1 cellular context compared by ENCODE assay signal in the genomic region with DNA sequence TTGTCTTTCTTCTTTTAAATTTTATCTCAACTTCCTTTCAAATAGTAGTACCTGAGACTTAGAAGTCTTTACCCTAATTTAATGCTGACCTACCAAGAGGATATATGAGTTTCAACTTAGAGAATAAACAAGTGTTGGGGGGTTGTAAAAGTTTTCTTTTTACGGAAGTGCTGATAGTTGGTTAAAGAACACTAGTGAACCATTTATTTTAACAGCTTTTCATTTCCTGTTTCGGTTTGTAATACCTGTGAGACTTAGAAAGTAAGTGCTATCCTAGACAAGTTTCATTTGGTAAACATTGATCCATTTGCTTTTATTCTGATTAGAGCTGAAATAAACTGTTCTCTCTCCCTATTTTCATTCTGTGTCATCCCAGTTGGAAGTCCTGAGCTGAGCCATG.
TF ChIP-seq lines count a peak whose summit lies in the region.

No MANE protein-coding gene starts in this region.

TF ChIP-seq in H1, 55 proteins besides CTCF, POLR2A, EP300 and RAD21 (continued from another document):
- no peak for TF ChIP-seq CHD7 (IDR thresholded peaks at IDR 0.05; ENCODE audit: insufficient replicate concordance, low read length)
- no peak for TF ChIP-seq HDAC6 (IDR thresholded peaks at IDR 0.05; ENCODE audit: low read depth, low read length)
- no peak for TF ChIP-seq NRF1 (IDR thresholded peaks at IDR 0.05; ENCODE audit: low read depth, low read length)
- TF ChIP-seq GABPA (IDR thresholded peaks at IDR 0.05; ENCODE audit: borderline replicate concordance, insufficient read depth, low read length), result no peak
- TF ChIP-seq PHF8 (conservative IDR thresholded peaks at IDR 0.05; ENCODE audit: low read depth, low read length), result no peak
- TF ChIP-seq CREB1 (IDR thresholded peaks at IDR 0.05), result no peak
- TF ChIP-seq ZNF274 (IDR thresholded peaks at IDR 0.05; ENCODE audit: borderline replicate concordance, extremely low read depth, low read length), result no peak
- no peak for TF ChIP-seq POLR2AphosphoS5 (IDR thresholded peaks at IDR 0.05; ENCODE audit: low read depth, low read length)
- no peak for TF ChIP-seq ATF2 (IDR thresholded peaks at IDR 0.05; ENCODE audit: low read length)
- no peak for TF ChIP-seq CEBPB (IDR thresholded peaks at IDR 0.05; ENCODE audit: low read depth, low read length)
- no peak for TF ChIP-seq RNF2 (IDR thresholded peaks at IDR 0.05; ENCODE audit: borderline replicate concordance, low read depth, low read length, missing control alignments, poor library complexity, severe bottlenecking)
- no peak for TF ChIP-seq TCF12 (IDR thresholded peaks at IDR 0.05; ENCODE audit: low read depth, low read length)
- no peak for TF ChIP-seq BRCA1 (IDR thresholded peaks at IDR 0.05; ENCODE audit: low read depth, low read length)
- TF ChIP-seq CBX8 (IDR thresholded peaks at IDR 0.05; ENCODE audit: borderline replicate concordance, low read depth, low read length), result no peak
- no peak for TF ChIP-seq CTBP2 (IDR thresholded peaks at IDR 0.05; ENCODE audit: borderline replicate concordance, insufficient read depth, insufficient read length, low read length)
